Comparison of ENCODE assay signal across 12 cellular contexts in the genomic region with DNA sequence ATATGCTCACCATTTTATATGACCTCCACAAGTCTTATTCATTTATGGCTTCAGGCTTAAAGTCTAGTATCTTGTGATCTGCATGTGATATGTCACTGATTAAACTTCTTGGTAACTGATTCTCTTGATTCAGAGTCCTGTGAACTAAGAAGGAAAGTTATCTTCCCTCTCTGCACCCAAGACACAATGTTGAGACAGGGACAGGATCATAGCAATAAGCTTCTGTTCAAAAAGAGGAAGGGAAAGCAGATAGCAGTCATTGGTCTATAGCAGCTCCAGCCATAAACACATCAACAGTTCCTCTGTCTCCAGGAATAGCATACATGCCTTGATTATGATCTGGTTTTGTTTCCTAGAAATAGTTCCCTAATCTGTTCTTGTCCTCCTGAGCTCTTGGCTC.
DNase-seq lines count a peak whose midpoint lies in the region; ATAC-seq and TF ChIP-seq lines count a peak whose summit lies in the region.
"Had no signal": no experiment of that assay in that cellular context is flagged by ENCODE, and none has a peak within 500 bp of the region (broad histone marks: within the 10 kb centered on the region; RNA-seq: fewer than 3 reads in every experiment).

No MANE protein-coding gene starts in this region.

- no peak for TF ChIP-seq CTCF in GM13976 (IDR thresholded peaks at IDR 0.05; ENCODE audit: borderline replicate concordance, control extremely low read depth, extremely low read depth, insufficient read depth, missing control alignments)
- no peak for TF ChIP-seq CTCF in coronary artery (IDR thresholded peaks at IDR 0.05)

- in situ Hi-C loops in GM13976 (cut with MboI; ENCODE audit: low sequenced_read_pairs, unreplicated experiment): no loop called here

- no peak overlapping the region for H3K4me3 ChIP-seq in coronary artery

- ATAC-seq in GM21528 (IDR thresholded peaks at IDR 0.05; ENCODE audit: low FRiP score, unreplicated experiment) (peak; percentile 80), HG03460 (IDR thresholded peaks at IDR 0.05; ENCODE audit: unreplicated experiment) (peak; percentile 84)

- peak; percentile 41 for DNase-seq in GM13976 (ENCODE audit: low spot score)
- DNase-seq in foreskin melanocyte: peak; percentile 59
- DNase-seq in coronary artery (ENCODE audit: low spot score): no peak
- no peak for DNase-seq in NCI-H2081 treated with DMSO at 0.1 percent for 48 hours (lab: John Stamatoyannopoulos, UW)
- DNase-seq in NCI-H526 (lab: John Stamatoyannopoulos, UW): no peak
- DNase-seq in NCI-H187 treated with DMSO at 0.1 percent for 48 hours (lab: John Stamatoyannopoulos, UW): no peak
- DNase-seq: aorta, COR-L47, NCI-H2171 had no signal

- no peak overlapping the region for H3K27ac ChIP-seq in coronary artery
- H3K27ac ChIP-seq: VCaP had no signal

Comparison
In these comparisons a context has a peak if more than half of its experiments do, and no peak if none do; other contexts are left out.
1. DNase-seq: peak in GM13976 (single experiment) and foreskin melanocyte (single experiment); none in coronary artery (single experiment), NCI-H2081 treated with DMSO at 0.1 percent for 48 hours (single experiment), NCI-H526 (0 of 2) and NCI-H187 treated with DMSO at 0.1 percent for 48 hours (single experiment).